3 cellular contexts compared by ENCODE assay signal in the genomic region with DNA sequence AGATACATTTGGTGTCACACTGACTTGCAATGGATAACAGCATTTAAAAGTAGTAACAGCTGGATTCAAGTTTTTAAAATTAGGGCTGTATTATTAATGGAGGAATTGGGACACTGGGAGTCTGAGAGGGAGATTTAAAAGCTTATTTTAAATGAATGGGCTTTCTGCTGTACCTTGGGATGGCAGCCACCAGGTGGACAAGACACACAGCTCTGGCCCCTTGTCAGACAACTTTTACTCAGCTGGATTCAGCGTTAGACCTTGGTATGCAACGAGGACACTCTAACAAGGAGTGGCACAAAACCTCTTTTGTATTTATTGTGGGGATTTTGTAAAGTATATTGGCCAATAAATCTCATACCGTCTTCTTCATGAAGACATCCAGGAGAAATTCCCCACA.
TF ChIP-seq lines count a peak whose summit lies in the region.

No MANE protein-coding gene starts in this region.

TF ChIP-seq in A549, 52 proteins besides CTCF, POLR2A, EP300 and RAD21 (continued from another document and continues in another):
- TF ChIP-seq REST (IDR thresholded peaks at IDR 0.05), result no peak
- no peak for TF ChIP-seq MAZ (IDR thresholded peaks at IDR 0.05; ENCODE audit: borderline replicate concordance, low read depth, low read length)
- no peak for TF ChIP-seq MAFK (IDR thresholded peaks at IDR 0.05; ENCODE audit: partially characterized antibody)
- TF ChIP-seq HMGXB4 (CRISPR knock-in tag; IDR thresholded peaks at IDR 0.05; ENCODE audit: borderline replicate concordance), result no peak
- TF ChIP-seq HDAC2 (IDR thresholded peaks at IDR 0.05), result no peak
- no peak for TF ChIP-seq BHLHE40 (IDR thresholded peaks at IDR 0.05; ENCODE audit: low read depth, low read length)
- no peak for TF ChIP-seq ELK1 (IDR thresholded peaks at IDR 0.05; ENCODE audit: low read depth, low read length)
- no peak for TF ChIP-seq HOXB5 (CRISPR knock-in tag; IDR thresholded peaks at IDR 0.05)
- TF ChIP-seq FOSL2 (IDR thresholded peaks at IDR 0.05), result no peak
- TF ChIP-seq FOSL2 (CRISPR knock-in tag; IDR thresholded peaks at IDR 0.05), result no peak

TF ChIP-seq in GM23338, 12 proteins besides CTCF, POLR2A, EP300 and RAD21 (continued from another document):
- TF ChIP-seq REST (IDR thresholded peaks at IDR 0.05; ENCODE audit: unreplicated experiment), result no peak

TF ChIP-seq in WTC11, 78 proteins besides CTCF, POLR2A, EP300 and RAD21 (continued from another document):
- TF ChIP-seq ARID4B (CRISPR knock-in tag; IDR thresholded peaks at IDR 0.05; ENCODE audit: borderline replicate concordance) (no peak), ELF4 (CRISPR knock-in tag; IDR thresholded peaks at IDR 0.05; ENCODE audit: low read depth) (no peak), NFE2L1 (CRISPR knock-in tag; IDR thresholded peaks at IDR 0.05) (no peak), STAT6 (CRISPR knock-in tag; conservative IDR thresholded peaks at IDR 0.05; ENCODE audit: low read depth) (no peak), GRHL2 (CRISPR knock-in tag; IDR thresholded peaks at IDR 0.05; ENCODE audit: insufficient replicate concordance, severe bottlenecking) (no peak), NFATC4 (CRISPR knock-in tag; IDR thresholded peaks at IDR 0.05) (no peak), EMX1 (CRISPR knock-in tag; IDR thresholded peaks at IDR 0.05) (no peak), NR3C1 (CRISPR knock-in tag; conservative IDR thresholded peaks at IDR 0.05; ENCODE audit: low read depth) (no peak), MAX (CRISPR knock-in tag; IDR thresholded peaks at IDR 0.05) (no peak), AR (CRISPR knock-in tag; IDR thresholded peaks at IDR 0.05) (no peak), TP53 (CRISPR knock-in tag; IDR thresholded peaks at IDR 0.05) (no peak)
